8 cellular contexts compared by ENCODE assay signal in the genomic region with DNA sequence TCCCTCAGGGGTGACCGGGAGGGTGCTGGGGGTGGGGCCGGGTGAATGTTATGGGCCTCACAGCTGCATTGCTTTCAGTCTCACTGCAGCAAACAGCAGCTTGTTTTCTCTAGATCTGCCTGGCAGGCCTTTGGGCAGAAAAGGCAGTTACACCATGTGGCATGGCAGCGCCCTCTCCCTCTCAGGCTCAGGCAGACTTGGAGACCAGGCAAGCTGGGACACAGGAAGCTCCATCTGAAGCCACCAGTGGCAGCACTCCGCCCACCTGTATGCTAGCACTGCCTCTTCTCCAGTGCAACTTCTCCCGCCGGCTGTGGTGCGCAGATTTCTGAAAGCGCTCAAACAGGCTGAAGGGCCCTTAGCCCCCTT.
A peak's percentile ranks its signal among the peaks of the same experiment; 100 is the strongest.
DNase-seq lines count a peak whose midpoint lies in the region; ATAC-seq lines count a peak whose summit lies in the region.

No MANE protein-coding gene starts in this region.

- H3K4me3 Mint-ChIP-seq in activated T-helper 17 cell treated with anti-CD3 and anti-CD28 coated beads, Interleukin-2, amount 50 U/mL, for 72 hours: peak overlapping the region; percentile 73

- no peaks in the 10 kb centered on the region for H3K9me3 Mint-ChIP-seq in activated T-helper 17 cell treated with anti-CD3 and anti-CD28 coated beads, Interleukin-2, amount 50 U/mL, for 72 hours

- H3K4me3 ChIP-seq in HAP-1: no peak overlapping the region

- no peaks in the 10 kb centered on the region for H3K9me3 ChIP-seq in HAP-1

- peaks cover 5% of the 10 kb centered on the region for H3K36me3 Mint-ChIP-seq in activated T-helper 17 cell treated with anti-CD3 and anti-CD28 coated beads, Interleukin-2, amount 50 U/mL, for 72 hours (ENCODE audit: low read depth)

- in situ Hi-C loops in Caki2 (cut with HindIII; ENCODE audit: low pct_unique_long_range_greater_than_20kb, low sequenced_read_pairs) (no loop called here), HAP-1 (cut with MboI; ENCODE audit: low sequenced_read_pairs) (no loop called here)

- intact Hi-C loops in left ventricle myocardium superior (cut with micrococcal nuclease): no loop called here

- no peak for ATAC-seq in activated T-helper 17 cell treated with anti-CD3 and anti-CD28 coated beads, Interleukin-2, amount 50 U/mL, for 72 hours (replicated peaks)
- ATAC-seq in left ventricle myocardium superior (peak; percentile 6), GM19452 (IDR thresholded peaks at IDR 0.05; ENCODE audit: unreplicated experiment) (no peak)
- ATAC-seq in stimulated activated naive CD8-positive, alpha-beta T cell treated with anti-CD3 and anti-CD28 coated beads, Interleukin-15, Interleukin-2, amounts not matched to agents 100 U/mL and 50 U/mL, for 24 hours: no peak

- peaks cover 46% of the 10 kb centered on the region for H3K4me1 Mint-ChIP-seq in activated T-helper 17 cell treated with anti-CD3 and anti-CD28 coated beads, Interleukin-2, amount 50 U/mL, for 72 hours

- H3K4me1 ChIP-seq in HAP-1: peaks cover 2% of the 10 kb centered on the region; the same call in 1 of the 2 replicates

- no peaks in the 10 kb centered on the region for H3K27me3 Mint-ChIP-seq in activated T-helper 17 cell treated with anti-CD3 and anti-CD28 coated beads, Interleukin-2, amount 50 U/mL, for 72 hours

- peak overlapping the region; percentile 91 for H3K27ac Mint-ChIP-seq in activated T-helper 17 cell treated with anti-CD3 and anti-CD28 coated beads, Interleukin-2, amount 50 U/mL, for 72 hours

- DNase-seq in Caki2 (ENCODE audit: low read depth) (peak; percentile 12), left ventricle myocardium superior (peak; percentile 32), renal cortical epithelial cell (ENCODE audit: low read depth) (peak; percentile 38), HAP-1 (ENCODE audit: low spot score in 2 of 2) (no peak)
- DNase-seq in stimulated activated naive CD8-positive, alpha-beta T cell treated with anti-CD3 and anti-CD28 coated beads, Interleukin-15, Interleukin-2, amounts not matched to agents 100 U/mL and 50 U/mL, for 24 hours: no peak
- no peak for DNase-seq in stimulated activated naive CD4-positive, alpha-beta T cell (lab: John Stamatoyannopoulos, UW)

- peaks cover 4% of the 10 kb centered on the region; the same call in 1 of the 2 replicates for H3K36me3 ChIP-seq in HAP-1 (replicated peaks)

- no peaks in the 10 kb centered on the region for H3K27me3 ChIP-seq in HAP-1 (ENCODE audit: low read depth)

Comparison
In these comparisons a context has a peak if more than half of its experiments do, and no peak if none do; other contexts are left out.
1. DNase-seq: peak in Caki2 (single experiment), left ventricle myocardium superior (single experiment) and renal cortical epithelial cell (single experiment); none in stimulated activated naive CD8-positive, alpha-beta T cell treated with anti-CD3 and anti-CD28 coated beads, Interleukin-15, Interleukin-2, amounts not matched to agents 100 U/mL and 50 U/mL, for 24 hours (single experiment), HAP-1 (0 of 2) and stimulated activated naive CD4-positive, alpha-beta T cell (0 of 6).